ENCODE assay signal across 11 cellular contexts in the genomic region with DNA sequence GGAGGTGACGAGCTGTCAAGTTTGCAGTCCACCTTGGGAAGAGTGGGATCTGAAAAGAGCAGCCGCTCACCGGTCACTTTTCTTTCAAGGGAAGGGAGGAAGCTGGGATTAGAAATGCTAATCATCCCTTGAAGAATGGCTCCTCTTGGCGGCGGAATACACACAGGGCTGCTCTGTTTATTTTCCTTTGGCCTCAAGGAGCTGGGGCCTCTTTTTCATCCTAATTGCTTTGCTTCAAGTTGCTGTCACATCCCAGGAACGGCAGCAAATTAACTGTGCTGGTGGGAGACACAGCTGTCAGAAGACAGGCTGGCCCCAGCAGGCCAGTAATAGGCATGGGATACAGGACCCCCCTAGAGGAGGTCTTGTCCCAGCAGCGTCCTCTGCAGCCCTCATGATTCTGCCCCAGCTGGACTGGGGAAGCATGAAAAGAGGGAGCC. TPM values are rescaled to one million over a fixed set of nuclear protein-coding genes. Genes with fewer than 3 reads are reported as not detected.
DNase-seq lines count a peak whose midpoint lies in the region; ATAC-seq and TF ChIP-seq lines count a peak whose summit lies in the region.
"Had no signal": no experiment of that assay in that cellular context is flagged by ENCODE, and none has a peak within 500 bp of the region (broad histone marks: within the 10 kb centered on the region; RNA-seq: fewer than 3 reads in every experiment).

No MANE protein-coding gene starts in this region.

- no peaks in the 10 kb centered on the region for H3K9me3 Mint-ChIP-seq in activated T-helper 1 cell treated with anti-CD3 and anti-CD28 coated beads, Interleukin-12 subunit alpha, Interleukin-12 subunit beta, Interleukin-2, Interleukin-4 antibody, amounts not matched to agents 30 ng/mL and 10 ng/mL and 1 ng/mL, durations not matched to agents 14 hours and 24 hours and 36 hours
- H3K9me3 Mint-ChIP-seq: activated B cell treated with CpG ODN at 0.5 μM for 24 hours; activated naive CD8-positive, alpha-beta T cell treated with anti-CD3 and anti-CD28 coated beads, Interleukin-2, amount 10 ng/mL, durations not matched to agents 7 days and 5 days had no signal

- ATAC-seq in GM18517 (IDR thresholded peaks at IDR 0.05; ENCODE audit: unreplicated experiment): no peak

- H3K36me3 ChIP-seq in WERI-Rb-1 (no peaks in the 10 kb centered on the region), rectal smooth muscle tissue (ENCODE audit: control insufficient read depth, insufficient read depth, low read length) (no peaks in the 10 kb centered on the region)
- H3K36me3 ChIP-seq: suprapubic skin had no signal

- peak; percentile 74 for TF ChIP-seq CTCF in WERI-Rb-1 (IDR thresholded peaks at IDR 0.05; ENCODE audit: low read depth, low read length)

- peak; percentile 26 for DNase-seq in H4 (ENCODE audit: low spot score)
- peak; percentile 49 for DNase-seq in WERI-Rb-1
- peak; percentile 55 for DNase-seq in globus pallidus (ENCODE audit: low spot score)
- no peak for DNase-seq in activated T-helper 1 cell treated with anti-CD3 and anti-CD28 coated beads, Interleukin-12 subunit alpha, Interleukin-12 subunit beta, Interleukin-2, Interleukin-4 antibody, amounts not matched to agents 30 ng/mL and 10 ng/mL and 1 ng/mL, durations not matched to agents 14 hours and 24 hours and 36 hours (ENCODE audit: low spot score)
- no peak for DNase-seq in activated T-cell treated with anti-CD3 and anti-CD28 coated beads, Interleukin-2, amount 50 U/mL, for 1 hour
- DNase-seq in activated T-cell treated with anti-CD3 and anti-CD28 coated beads, Interleukin-2, amount 50 U/mL, for 48 hours: no peak
- DNase-seq: activated B cell treated with CpG ODN at 0.5 μM for 24 hours had no signal

- peaks cover 35% of the 10 kb centered on the region for H3K4me1 ChIP-seq in rectal smooth muscle tissue (ENCODE audit: control insufficient read depth, insufficient read depth, low read length)

- H3K27me3 ChIP-seq in WERI-Rb-1 (ENCODE audit: insufficient read depth, low read depth, severe bottlenecking): no peaks in the 10 kb centered on the region
- no peaks in the 10 kb centered on the region for H3K27me3 ChIP-seq in rectal smooth muscle tissue (ENCODE audit: control insufficient read depth, insufficient read depth, low read length)

- peaks cover 36% of the 10 kb centered on the region for H3K27me3 Mint-ChIP-seq in activated T-helper 1 cell treated with anti-CD3 and anti-CD28 coated beads, Interleukin-12 subunit alpha, Interleukin-12 subunit beta, Interleukin-2, Interleukin-4 antibody, amounts not matched to agents 30 ng/mL and 10 ng/mL and 1 ng/mL, durations not matched to agents 14 hours and 24 hours and 36 hours (ENCODE audit: insufficient read depth)

- intact Hi-C loops in activated T-helper 1 cell treated with anti-CD3 and anti-CD28 coated beads, Interleukin-12 subunit alpha, Interleukin-12 subunit beta, Interleukin-2, Interleukin-4 antibody, amounts not matched to agents 30 ng/mL and 10 ng/mL and 1 ng/mL, durations not matched to agents 14 hours and 24 hours and 36 hours (cut with micrococcal nuclease): no loop called here

- H3K27ac ChIP-seq in WERI-Rb-1 (no peak overlapping the region; the same call in 1 of the 2 replicates), rectal smooth muscle tissue (ENCODE audit: low read depth, low read length) (peak overlapping the region; percentile 1)
- H3K27ac ChIP-seq: suprapubic skin had no signal

- no peak overlapping the region for H3K4me3 ChIP-seq in WERI-Rb-1 (ENCODE audit: low read depth, low read length)
- H3K4me3 ChIP-seq in rectal smooth muscle tissue (ENCODE audit: low read length): no peak overlapping the region
- H3K4me3 ChIP-seq: suprapubic skin had no signal

- no peak overlapping the region for H3K4me3 Mint-ChIP-seq in activated T-helper 1 cell treated with anti-CD3 and anti-CD28 coated beads, Interleukin-12 subunit alpha, Interleukin-12 subunit beta, Interleukin-2, Interleukin-4 antibody, amounts not matched to agents 30 ng/mL and 10 ng/mL and 1 ng/mL, durations not matched to agents 14 hours and 24 hours and 36 hours
- H3K4me3 Mint-ChIP-seq: activated B cell treated with CpG ODN at 0.5 μM for 24 hours had no signal

- no peaks in the 10 kb centered on the region for H3K9me3 ChIP-seq in WERI-Rb-1 (ENCODE audit: severe bottlenecking)
- H3K9me3 ChIP-seq: suprapubic skin had no signal

- H3K36me3 Mint-ChIP-seq in activated T-helper 1 cell treated with anti-CD3 and anti-CD28 coated beads, Interleukin-12 subunit alpha, Interleukin-12 subunit beta, Interleukin-2, Interleukin-4 antibody, amounts not matched to agents 30 ng/mL and 10 ng/mL and 1 ng/mL, durations not matched to agents 14 hours and 24 hours and 36 hours (ENCODE audit: low read depth): no peaks in the 10 kb centered on the region
- H3K36me3 Mint-ChIP-seq: activated naive CD8-positive, alpha-beta T cell treated with anti-CD3 and anti-CD28 coated beads, Interleukin-2, amount 10 ng/mL, durations not matched to agents 7 days and 5 days had no signal

- peaks cover 12% of the 10 kb centered on the region for H3K4me1 Mint-ChIP-seq in activated T-helper 1 cell treated with anti-CD3 and anti-CD28 coated beads, Interleukin-12 subunit alpha, Interleukin-12 subunit beta, Interleukin-2, Interleukin-4 antibody, amounts not matched to agents 30 ng/mL and 10 ng/mL and 1 ng/mL, durations not matched to agents 14 hours and 24 hours and 36 hours (ENCODE audit: low read depth)

- no peak overlapping the region for H3K27ac Mint-ChIP-seq in activated T-helper 1 cell treated with anti-CD3 and anti-CD28 coated beads, Interleukin-12 subunit alpha, Interleukin-12 subunit beta, Interleukin-2, Interleukin-4 antibody, amounts not matched to agents 30 ng/mL and 10 ng/mL and 1 ng/mL, durations not matched to agents 14 hours and 24 hours and 36 hours
- H3K27ac Mint-ChIP-seq: activated B cell treated with CpG ODN at 0.5 μM for 24 hours; activated naive CD8-positive, alpha-beta T cell treated with anti-CD3 and anti-CD28 coated beads, Interleukin-2, amount 10 ng/mL, durations not matched to agents 7 days and 5 days had no signal

- H3K9ac ChIP-seq in rectal smooth muscle tissue (ENCODE audit: low read length): no peak overlapping the region

RNA-seq across cellular contexts. Expression of a gene that starts 6.7 kb away (rescaled TPM):
- not detected in 2 replicates for total RNA-seq in H4 (2014; rRNA removed; shearing (Covaris generic))
- not detected in 2 replicates for total RNA-seq in activated T-helper 1 cell treated with anti-CD3 and anti-CD28 coated beads, Interleukin-12 subunit alpha, Interleukin-12 subunit beta, Interleukin-2, Interleukin-4 antibody, amounts not matched to agents 30 ng/mL and 10 ng/mL and 1 ng/mL, durations not matched to agents 14 hours and 24 hours and 36 hours
- total RNA-seq: activated B cell treated with CpG ODN at 0.5 μM for 24 hours; activated naive CD8-positive, alpha-beta T cell treated with anti-CD3 and anti-CD28 coated beads, Interleukin-2, amount 10 ng/mL, durations not matched to agents 7 days and 5 days; suprapubic skin had no signal

RNA-seq across cellular contexts. Expression of a gene that starts 15.5 kb away (rescaled TPM):
- total RNA-seq in H4 (2014; rRNA removed; shearing (Covaris generic)): 0.04 and 0.25 TPM in 2 replicates
- total RNA-seq in activated T-helper 1 cell treated with anti-CD3 and anti-CD28 coated beads, Interleukin-12 subunit alpha, Interleukin-12 subunit beta, Interleukin-2, Interleukin-4 antibody, amounts not matched to agents 30 ng/mL and 10 ng/mL and 1 ng/mL, durations not matched to agents 14 hours and 24 hours and 36 hours: not detected in 2 replicates
- total RNA-seq: activated B cell treated with CpG ODN at 0.5 μM for 24 hours; activated naive CD8-positive, alpha-beta T cell treated with anti-CD3 and anti-CD28 coated beads, Interleukin-2, amount 10 ng/mL, durations not matched to agents 7 days and 5 days had no signal

RNA-seq across cellular contexts. Expression of a gene that starts 31.7 kb away (rescaled TPM):
- total RNA-seq in H4 (2014; rRNA removed; shearing (Covaris generic)): 0.06 TPM in 1 of 2 replicates, not detected in the other
- total RNA-seq in activated T-helper 1 cell treated with anti-CD3 and anti-CD28 coated beads, Interleukin-12 subunit alpha, Interleukin-12 subunit beta, Interleukin-2, Interleukin-4 antibody, amounts not matched to agents 30 ng/mL and 10 ng/mL and 1 ng/mL, durations not matched to agents 14 hours and 24 hours and 36 hours: 5.9 and 7.0 TPM in 2 replicates

RNA-seq across cellular contexts. Expression of a gene that starts 38.1 kb away (rescaled TPM):
- total RNA-seq in H4 (2014; rRNA removed; shearing (Covaris generic)): not detected in 2 replicates
- not detected in 2 replicates for total RNA-seq in activated T-helper 1 cell treated with anti-CD3 and anti-CD28 coated beads, Interleukin-12 subunit alpha, Interleukin-12 subunit beta, Interleukin-2, Interleukin-4 antibody, amounts not matched to agents 30 ng/mL and 10 ng/mL and 1 ng/mL, durations not matched to agents 14 hours and 24 hours and 36 hours
- total RNA-seq: activated B cell treated with CpG ODN at 0.5 μM for 24 hours; activated naive CD8-positive, alpha-beta T cell treated with anti-CD3 and anti-CD28 coated beads, Interleukin-2, amount 10 ng/mL, durations not matched to agents 7 days and 5 days had no signal

RNA-seq across cellular contexts. Expression of a gene that starts 50.3 kb away (rescaled TPM):
- total RNA-seq in H4 (2014; rRNA removed; shearing (Covaris generic)): 12.8 and 13.7 TPM in 2 replicates
- 51.2 and 54.7 TPM in 2 replicates for total RNA-seq in activated T-helper 1 cell treated with anti-CD3 and anti-CD28 coated beads, Interleukin-12 subunit alpha, Interleukin-12 subunit beta, Interleukin-2, Interleukin-4 antibody, amounts not matched to agents 30 ng/mL and 10 ng/mL and 1 ng/mL, durations not matched to agents 14 hours and 24 hours and 36 hours

Comparison
In these comparisons a context has a peak if more than half of its experiments do, and no peak if none do; other contexts are left out.
1. DNase-seq: peak in H4 (single experiment), WERI-Rb-1 (single experiment) and globus pallidus (single experiment); none in activated T-helper 1 cell treated with anti-CD3 and anti-CD28 coated beads, Interleukin-12 subunit alpha, Interleukin-12 subunit beta, Interleukin-2, Interleukin-4 antibody, amounts not matched to agents 30 ng/mL and 10 ng/mL and 1 ng/mL, durations not matched to agents 14 hours and 24 hours and 36 hours (single experiment), activated T-cell treated with anti-CD3 and anti-CD28 coated beads, Interleukin-2, amount 50 U/mL, for 1 hour (single experiment) and activated T-cell treated with anti-CD3 and anti-CD28 coated beads, Interleukin-2, amount 50 U/mL, for 48 hours (0 of 2).